8 cellular contexts compared by ENCODE assay signal in the genomic region with DNA sequence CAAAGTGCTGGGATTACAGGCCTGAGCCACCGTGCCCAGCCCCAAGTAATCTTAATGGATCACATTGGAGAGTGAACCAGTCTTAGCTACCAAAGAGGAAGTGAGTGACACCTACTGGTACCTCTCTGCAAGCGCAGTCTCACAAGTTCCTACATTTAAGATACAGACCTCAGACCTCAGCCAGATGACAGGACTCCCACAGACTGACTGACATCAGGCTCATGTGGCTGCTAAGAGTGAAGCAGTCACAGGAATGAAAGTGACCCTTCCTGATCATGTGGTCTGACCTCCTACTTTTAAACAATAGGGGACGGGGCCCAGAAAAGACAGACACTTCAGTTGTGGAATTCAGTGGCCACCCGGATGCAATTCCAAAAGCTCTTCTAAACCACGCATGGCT. TPM values are rescaled to one million over a fixed set of nuclear protein-coding genes. Genes with fewer than 3 reads are reported as not detected.
DNase-seq lines count a peak whose midpoint lies in the region; ATAC-seq and TF ChIP-seq lines count a peak whose summit lies in the region.

No MANE protein-coding gene starts in this region.

- H3K27me3 ChIP-seq in lower lobe of right lung (ENCODE audit: low read depth) = no peaks in the 10 kb centered on the region

- H3K36me3 Mint-ChIP-seq in activated CD4-positive, alpha-beta T cell treated with anti-CD3 and anti-CD28 coated beads for 36 hours (ENCODE audit: low read depth) = no peaks in the 10 kb centered on the region

- H3K27ac Mint-ChIP-seq in activated CD4-positive, alpha-beta T cell treated with anti-CD3 and anti-CD28 coated beads for 36 hours = no peak overlapping the region

- no peak overlapping the region for H3K27ac ChIP-seq in C4-2B
- H3K27ac ChIP-seq in coronary artery = no peak overlapping the region
- no peak overlapping the region for H3K27ac ChIP-seq in lower lobe of right lung

- H3K4me1 ChIP-seq in lower lobe of right lung = no peaks in the 10 kb centered on the region

- H3K27me3 Mint-ChIP-seq in activated CD4-positive, alpha-beta T cell treated with anti-CD3 and anti-CD28 coated beads for 36 hours = no peaks in the 10 kb centered on the region

- intact Hi-C loops in activated CD4-positive, alpha-beta T cell treated with anti-CD3 and anti-CD28 coated beads for 36 hours (cut with DNase I, micrococcal nuclease) = loop anchor here (2.0 to 5.0 kb wide), 4 partner anchors 45 to 245 kb away; no protein-coding TSS in a partner anchor
- intact Hi-C loops in lower lobe of right lung (cut with DNase I) = no loop called here

- TF ChIP-seq CTCF in C4-2B (conservative IDR thresholded peaks at IDR 0.05) = peak; percentile 89
- TF ChIP-seq CTCF in coronary artery (IDR thresholded peaks at IDR 0.05) = peak; percentile 51
- TF ChIP-seq CTCF in lower lobe of right lung (IDR thresholded peaks at IDR 0.05) = peak; percentile 76

- POLR2A ChIA-PET in activated CD4-positive, alpha-beta T cell treated with anti-CD3 and anti-CD28 coated beads for 36 hours (lab: Charles Lee) = interaction anchor here (0.6 to 1.0 kb wide), 2 partner anchors 207 to 256 kb away, joined by 3 to 4 read pairs; partner anchors contain the start of gene LEO1

- ATAC-seq in HG03342 (IDR thresholded peaks at IDR 0.05; ENCODE audit: unreplicated experiment) (peak; percentile 82), lower lobe of right lung (peak; percentile 90)
- ATAC-seq in activated CD4-positive, alpha-beta T cell treated with anti-CD3 and anti-CD28 coated beads for 36 hours = peak; percentile 95

- no peaks in the 10 kb centered on the region for H3K9me3 ChIP-seq in lower lobe of right lung

- no peak overlapping the region for H3K4me3 ChIP-seq in coronary artery
- H3K4me3 ChIP-seq in lower lobe of right lung = no peak overlapping the region

- peaks cover 13% of the 10 kb centered on the region for H3K4me1 Mint-ChIP-seq in activated CD4-positive, alpha-beta T cell treated with anti-CD3 and anti-CD28 coated beads for 36 hours

- H3K36me3 ChIP-seq in lower lobe of right lung = peaks cover 58% of the 10 kb centered on the region

- H3K4me3 Mint-ChIP-seq in activated CD4-positive, alpha-beta T cell treated with anti-CD3 and anti-CD28 coated beads for 36 hours = no peak overlapping the region

- CTCF ChIA-PET in activated CD4-positive, alpha-beta T cell treated with anti-CD3 and anti-CD28 coated beads for 36 hours (lab: Charles Lee) = interaction anchor here (0.6 to 4.7 kb wide), 23 partner anchors 9 to 257 kb away, joined by 3 to 48 read pairs (median 5); no protein-coding TSS in a partner anchor

- DNase-seq in GM19240 (ENCODE audit: insufficient read length, low spot score) = peak; percentile 29
- peak; percentile 41 for DNase-seq in NCI-H446 treated with DMSO at 0.1 percent for 48 hours (lab: John Stamatoyannopoulos, UW)
- DNase-seq in activated CD4-positive, alpha-beta T cell treated with anti-CD3 and anti-CD28 coated beads for 36 hours = peak; percentile 82
- DNase-seq in coronary artery (ENCODE audit: low spot score) = no peak
- no peak for DNase-seq in lower lobe of right lung
- DNase-seq in stimulated activated CD8-positive, alpha-beta memory T cell treated with anti-CD3 and anti-CD28 coated beads, Interleukin-15, amount 100 ng/mL, for 1 hour (ENCODE audit: low read depth) = peak; percentile 49

- no peaks in the 10 kb centered on the region for H3K9me3 Mint-ChIP-seq in activated CD4-positive, alpha-beta T cell treated with anti-CD3 and anti-CD28 coated beads for 36 hours (ENCODE audit: low read depth)

RNA-seq across cellular contexts. Expression of gene GNB5, which starts 36.3 kb away (rescaled TPM):
- total RNA-seq in activated CD4-positive, alpha-beta T cell treated with anti-CD3 and anti-CD28 coated beads for 36 hours = 10 to 100 TPM; 11.8 to 19.6 TPM
- total RNA-seq in lower lobe of right lung = 14.1 TPM

Comparison
In these comparisons a context has a peak if more than half of its experiments do, and no peak if none do; other contexts are left out.
1. DNase-seq: peak in GM19240 (single experiment), NCI-H446 treated with DMSO at 0.1 percent for 48 hours (single experiment), activated CD4-positive, alpha-beta T cell treated with anti-CD3 and anti-CD28 coated beads for 36 hours (single experiment) and stimulated activated CD8-positive, alpha-beta memory T cell treated with anti-CD3 and anti-CD28 coated beads, Interleukin-15, amount 100 ng/mL, for 1 hour (single experiment); none in coronary artery (single experiment) and lower lobe of right lung (single experiment).
2. Peak in every context shown above with its lines, with median percentiles within 50 percentile points of each other: CTCF ChIP-seq and ATAC-seq.